ENCODE assay signal across 13 cellular contexts in genomic region chr12:124379379-124379937, GRCh38.
A peak's percentile ranks its signal among the peaks of the same experiment; 100 is the strongest.
DNase-seq lines count a peak whose midpoint lies in the region; ATAC-seq and TF ChIP-seq lines count a peak whose summit lies in the region.
"Had no signal": no experiment of that assay in that cellular context is flagged by ENCODE, and none has a peak within 500 bp of the region (broad histone marks: within the 10 kb centered on the region; RNA-seq: fewer than 3 reads in every experiment).

No MANE protein-coding gene starts in this region.

- TF ChIP-seq EP300 in stomach (IDR thresholded peaks at IDR 0.05): no peak

- H3K4me1 ChIP-seq in lung (ENCODE audit: control insufficient read depth in 2 of 2, insufficient read depth in 2 of 2, low read length in 2 of 2) (peaks cover 9 to 29% of the 10 kb centered on the region in 2 donors), stomach (peaks cover 33 to 55% (median 43%) of the 10 kb centered on the region in 4 donors)

- intact Hi-C loops in stomach (cut with DNase I; ENCODE audit: low total_unique reads): no loop called here

- H3K9me3 Mint-ChIP-seq in HFFc6: no peaks in the 10 kb centered on the region
- no peaks in the 10 kb centered on the region for H3K9me3 Mint-ChIP-seq in natural killer cell treated with Interleukin-12 subunit alpha and Interleukin-12 subunit beta and Interleukin-15 and Interleukin-18, amount 100 ng/mL, for 72 hours
- H3K9me3 Mint-ChIP-seq: CD8-positive, alpha-beta memory T cell; central memory CD8-positive, alpha-beta T cell; H9 had no signal

- H3K36me3 ChIP-seq in lung (ENCODE audit: control insufficient read depth in 2 of 2, insufficient read depth in 2 of 2, low read length in 2 of 2): peaks cover 0 to 46% of the 10 kb centered on the region in 2 donors
- H3K36me3 ChIP-seq in stomach: peaks cover 41 to 78% (median 73%) of the 10 kb centered on the region in 4 donors

- TF ChIP-seq CTCF in HFFc6 (IDR thresholded peaks at IDR 0.05) (no peak), lung (IDR thresholded peaks at IDR 0.05; ENCODE audit: control extremely low read depth, extremely low read depth) (no peak), stomach (IDR thresholded peaks at IDR 0.05) (no peak)

- H3K9me3 ChIP-seq in lung (ENCODE audit: control insufficient read depth in 2 of 2, insufficient read depth in 1 of 2, low read length in 1 of 2) (no peaks in the 10 kb centered on the region), stomach (no peaks in the 10 kb centered on the region)

- peaks cover 42% of the 10 kb centered on the region for H3K36me3 Mint-ChIP-seq in HFFc6 (ENCODE audit: low read depth)
- H3K36me3 Mint-ChIP-seq in natural killer cell treated with Interleukin-12 subunit alpha and Interleukin-12 subunit beta and Interleukin-15 and Interleukin-18, amount 100 ng/mL, for 72 hours: no peaks in the 10 kb centered on the region

- peaks cover 34% of the 10 kb centered on the region for H3K27me3 Mint-ChIP-seq in HFFc6 (ENCODE audit: insufficient read depth)
- H3K27me3 Mint-ChIP-seq in natural killer cell treated with Interleukin-12 subunit alpha and Interleukin-12 subunit beta and Interleukin-15 and Interleukin-18, amount 100 ng/mL, for 72 hours: no peaks in the 10 kb centered on the region
- H3K27me3 Mint-ChIP-seq: CD8-positive, alpha-beta memory T cell; central memory CD8-positive, alpha-beta T cell had no signal

- 69 to 72% methylated on average over 17 of the region's 17 CpGs for WGBS in lung, 2 donors
- WGBS in stomach, 5 donors: 70 to 82% (median 76%) methylated on average over 17 of the region's 17 CpGs

- H3K27ac Mint-ChIP-seq in HFFc6: peak overlapping the region; percentile 97
- H3K27ac Mint-ChIP-seq in natural killer cell treated with Interleukin-12 subunit alpha and Interleukin-12 subunit beta and Interleukin-15 and Interleukin-18, amount 100 ng/mL, for 72 hours: peak overlapping the region in 1 of 2 donors; percentile 37

- H3K4me3 ChIP-seq in lung (no peak overlapping the region), stomach (no peak overlapping the region)
- H3K4me3 ChIP-seq: K562 had no signal

- peaks cover 72% of the 10 kb centered on the region for H3K4me1 Mint-ChIP-seq in HFFc6 (ENCODE audit: low read depth)
- peaks cover 7 to 9% of the 10 kb centered on the region in 2 donors for H3K4me1 Mint-ChIP-seq in natural killer cell treated with Interleukin-12 subunit alpha and Interleukin-12 subunit beta and Interleukin-15 and Interleukin-18, amount 100 ng/mL, for 72 hours (ENCODE audit: low read depth in 2 of 2)
- H3K4me1 Mint-ChIP-seq: H9 had no signal

- TF ChIP-seq POLR2A in stomach (IDR thresholded peaks at IDR 0.05): no peak

- H3K27ac ChIP-seq in caudate nucleus (ENCODE audit: low read depth, low read length): peak overlapping the region; percentile 64
- H3K27ac ChIP-seq in lung (ENCODE audit: low read depth in 1 of 2, low read length in 1 of 2): peak overlapping the region; percentile 69 to 88
- H3K27ac ChIP-seq in stomach: peak overlapping the region; percentile 70 to 95 (median 86)

- H3K4me3 Mint-ChIP-seq in HFFc6: peak overlapping the region; percentile 77
- H3K4me3 Mint-ChIP-seq in natural killer cell treated with Interleukin-12 subunit alpha and Interleukin-12 subunit beta and Interleukin-15 and Interleukin-18, amount 100 ng/mL, for 72 hours: no peak overlapping the region
- H3K4me3 Mint-ChIP-seq: CD8-positive, alpha-beta memory T cell; central memory CD8-positive, alpha-beta T cell; H9 had no signal

- no peak for DNase-seq in HFFc6
- DNase-seq in caudate nucleus (lab: John Stamatoyannopoulos, UW): no peak
- no peak for DNase-seq in lung (ENCODE audit: low spot score)
- DNase-seq in stomach: no peak
- no peak for DNase-seq in NCI-H2107 treated with DMSO at 0.1 percent for 48 hours (lab: John Stamatoyannopoulos, UW; ENCODE audit: unreplicated experiment)
- DNase-seq in KG1 (lab: John Stamatoyannopoulos, UW): no peak
- no peak for DNase-seq in cerebellum (ENCODE audit: low spot score)
- DNase-seq in natural killer cell treated with Interleukin-12 subunit alpha and Interleukin-12 subunit beta and Interleukin-15 and Interleukin-18, amount 100 ng/mL, for 72 hours (ENCODE audit: low spot score): no peak
- DNase-seq: CD8-positive, alpha-beta memory T cell; H9; NCI-H1930 had no signal

- ATAC-seq in lung (ENCODE audit: insufficient read depth, low FRiP score): no peak
- ATAC-seq in natural killer cell treated with Interleukin-12 subunit alpha and Interleukin-12 subunit beta and Interleukin-15 and Interleukin-18, amount 100 ng/mL, for 72 hours: no peak
- ATAC-seq: K562 had no signal

- H3K27me3 ChIP-seq in lung (ENCODE audit: control insufficient read depth, insufficient read depth) (no peaks in the 10 kb centered on the region), stomach (no peaks in the 10 kb centered on the region)
